17 cellular contexts compared by ENCODE assay signal in the genomic region with DNA sequence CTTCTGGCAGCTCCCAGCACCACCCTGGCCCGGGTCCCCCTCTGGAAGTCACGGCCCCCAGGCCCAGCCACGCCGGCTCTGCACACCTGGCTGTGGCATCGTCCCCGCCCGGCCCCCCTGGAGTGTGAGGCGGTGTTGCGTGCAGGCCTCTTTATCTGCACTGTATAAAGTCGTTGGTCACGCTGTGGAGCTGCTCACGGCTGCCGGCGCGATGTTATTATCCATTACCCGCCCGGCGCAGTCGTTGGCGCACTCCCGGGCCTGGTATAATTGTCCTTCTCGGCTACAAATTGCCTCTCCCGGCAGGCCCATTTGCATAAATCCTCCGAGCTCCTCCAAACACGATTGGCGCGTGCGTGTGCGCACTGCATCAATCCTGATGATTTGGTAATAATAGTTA. TPM values are rescaled to one million over a fixed set of nuclear protein-coding genes. Genes with fewer than 3 reads are reported as not detected.
DNase-seq lines count a peak whose midpoint lies in the region; ATAC-seq and TF ChIP-seq lines count a peak whose summit lies in the region.
"Had no signal": no experiment of that assay in that cellular context is flagged by ENCODE, and none has a peak within 500 bp of the region (broad histone marks: within the 10 kb centered on the region; RNA-seq: fewer than 3 reads in every experiment).

No MANE protein-coding gene starts in this region.

- H3K27me3 ChIP-seq in neural progenitor cell (no peaks in the 10 kb centered on the region), SK-N-SH (ENCODE audit: insufficient read depth) (no peaks in the 10 kb centered on the region)
- H3K27me3 ChIP-seq: pancreas, testis had no signal

- H3K9ac ChIP-seq in neural progenitor cell, result no peak overlapping the region
- H3K9ac ChIP-seq in SK-N-SH, result no peak overlapping the region

- DNase-seq in activated naive CD8-positive, alpha-beta T cell treated with anti-CD3 and anti-CD28 coated beads, Interleukin-2, amount 10 ng/mL, durations not matched to agents 7 days and 5 days, result no peak
- DNase-seq in activated naive CD8-positive, alpha-beta T cell treated with anti-CD3 and anti-CD28 coated beads for 36 hours, result no peak
- DNase-seq in NCI-H146 treated with DMSO at 0.1 percent for 48 hours (lab: John Stamatoyannopoulos, UW; ENCODE audit: unreplicated experiment), result peak; percentile 65
- DNase-seq in NCI-H748 treated with DMSO at 0.1 percent for 48 hours (lab: John Stamatoyannopoulos, UW), result peak; percentile 30
- DNase-seq in neural progenitor cell (ENCODE audit: low spot score), result no peak
- no peak for DNase-seq in SK-N-SH
- DNase-seq in activated effector memory CD4-positive, alpha-beta T cell treated with Interleukin-2 at 50 U/mL for 16 hours, result no peak
- DNase-seq: foreskin melanocyte, left ventricle myocardium inferior, mucosa of descending colon, NCI-H524 treated with DMSO at 0.1 percent for 48 hours, pancreas, SW 1271, testis had no signal

- H3K36me3 Mint-ChIP-seq in activated naive CD8-positive, alpha-beta T cell treated with anti-CD3 and anti-CD28 coated beads, Interleukin-2, amount 10 ng/mL, durations not matched to agents 7 days and 5 days, result no peaks in the 10 kb centered on the region
- no peaks in the 10 kb centered on the region for H3K36me3 Mint-ChIP-seq in activated naive CD8-positive, alpha-beta T cell treated with anti-CD3 and anti-CD28 coated beads for 36 hours
- peaks cover 8% of the 10 kb centered on the region for H3K36me3 Mint-ChIP-seq in neural progenitor cell

- TF ChIP-seq EP300 in SK-N-SH (IDR thresholded peaks at IDR 0.05; ENCODE audit: borderline replicate concordance in 1 of 2, low read depth in 1 of 2, low read length in 1 of 2), result no peak

- TF ChIP-seq RAD21 in SK-N-SH (IDR thresholded peaks at IDR 0.05; ENCODE audit: low read length), result no peak

- H3K9me3 ChIP-seq in neural progenitor cell (ENCODE audit: low read depth) (no peaks in the 10 kb centered on the region), SK-N-SH (no peaks in the 10 kb centered on the region)
- H3K9me3 ChIP-seq: left ventricle myocardium inferior, mucosa of descending colon, pancreas, testis had no signal

- CTCF ChIA-PET in SK-N-SH (lab: Yijun Ruan, JAX), result interaction anchor here (0.7 to 9.8 kb wide), 5 partner anchors 12 to 952 kb away, joined by 3 to 85 read pairs (median 4); no protein-coding TSS in a partner anchor

- peak overlapping the region; percentile 85 for H3K27ac Mint-ChIP-seq in activated naive CD8-positive, alpha-beta T cell treated with anti-CD3 and anti-CD28 coated beads, Interleukin-2, amount 10 ng/mL, durations not matched to agents 7 days and 5 days
- no peak overlapping the region for H3K27ac Mint-ChIP-seq in activated naive CD8-positive, alpha-beta T cell treated with anti-CD3 and anti-CD28 coated beads for 36 hours
- H3K27ac Mint-ChIP-seq in neural progenitor cell, result peak overlapping the region; percentile 67

- no peak overlapping the region for H3K4me2 ChIP-seq in neural progenitor cell
- no peak overlapping the region for H3K4me2 ChIP-seq in SK-N-SH

- WGBS in SK-N-SH (ENCODE audit: low lambda C conversion rate), result 93% methylated on average over 27 of the region's 29 CpGs

- H3K4me1 ChIP-seq in neural progenitor cell (peaks cover 11% of the 10 kb centered on the region), SK-N-SH (ENCODE audit: control insufficient read depth in 1 of 2, insufficient read depth in 2 of 2, low read depth in 1 of 2, low read length in 1 of 2) (peaks cover 0 to 12% of the 10 kb centered on the region in 2 experiments; a peak in 1 of 4 replicates)
- H3K4me1 ChIP-seq: pancreas, testis had no signal

- H2AFZ ChIP-seq in neural progenitor cell (replicated peaks) (no peak overlapping the region), SK-N-SH (ENCODE audit: low read depth) (no peak overlapping the region)

- H3K36me3 ChIP-seq in neural progenitor cell (no peaks in the 10 kb centered on the region), SK-N-SH (replicated peaks in 1 of 2; ENCODE audit: control insufficient read depth in 1 of 2, insufficient read depth in 2 of 2, low read length in 1 of 2) (no peaks in the 10 kb centered on the region)

- peaks cover 8% of the 10 kb centered on the region for H3K4me1 Mint-ChIP-seq in activated naive CD8-positive, alpha-beta T cell treated with anti-CD3 and anti-CD28 coated beads, Interleukin-2, amount 10 ng/mL, durations not matched to agents 7 days and 5 days
- H3K4me1 Mint-ChIP-seq in activated naive CD8-positive, alpha-beta T cell treated with anti-CD3 and anti-CD28 coated beads for 36 hours, result peaks cover 9% of the 10 kb centered on the region
- peaks cover 4% of the 10 kb centered on the region for H3K4me1 Mint-ChIP-seq in neural progenitor cell

- peak overlapping the region; percentile 64 for H3K4me3 Mint-ChIP-seq in activated naive CD8-positive, alpha-beta T cell treated with anti-CD3 and anti-CD28 coated beads, Interleukin-2, amount 10 ng/mL, durations not matched to agents 7 days and 5 days
- no peak overlapping the region for H3K4me3 Mint-ChIP-seq in activated naive CD8-positive, alpha-beta T cell treated with anti-CD3 and anti-CD28 coated beads for 36 hours
- H3K4me3 Mint-ChIP-seq in neural progenitor cell, result no peak overlapping the region

- H3F3A ChIP-seq in neural progenitor cell (ENCODE audit: low read depth) (no peaks in the 10 kb centered on the region), SK-N-SH (replicated peaks; ENCODE audit: insufficient read depth) (no peaks in the 10 kb centered on the region)

- H3K27ac ChIP-seq in neural progenitor cell (no peak overlapping the region), SK-N-SH (ENCODE audit: low read depth in 2 of 2, low read length in 1 of 2) (no peak overlapping the region)
- H3K27ac ChIP-seq: coronary artery, left ventricle myocardium inferior, pancreas, testis, VCaP had no signal

- POLR2A ChIA-PET in activated naive CD8-positive, alpha-beta T cell treated with anti-CD3 and anti-CD28 coated beads, Interleukin-2, amount 10 ng/mL, durations not matched to agents 7 days and 5 days (lab: Charles Lee), result no interaction called here
- POLR2A ChIA-PET in SK-N-SH (lab: Yijun Ruan, JAX), result interaction anchor here (0.6 kb wide), 1 partner anchor 32 kb away, joined by 4 read pairs; no protein-coding TSS in a partner anchor

- H3K79me2 ChIP-seq in neural progenitor cell (ENCODE audit: low read depth) (no peaks in the 10 kb centered on the region), SK-N-SH (ENCODE audit: insufficient read depth) (no peaks in the 10 kb centered on the region)

- H3K27me3 Mint-ChIP-seq in activated naive CD8-positive, alpha-beta T cell treated with anti-CD3 and anti-CD28 coated beads, Interleukin-2, amount 10 ng/mL, durations not matched to agents 7 days and 5 days, result no peaks in the 10 kb centered on the region
- no peaks in the 10 kb centered on the region for H3K27me3 Mint-ChIP-seq in activated naive CD8-positive, alpha-beta T cell treated with anti-CD3 and anti-CD28 coated beads for 36 hours
- H3K27me3 Mint-ChIP-seq in neural progenitor cell (ENCODE audit: insufficient read depth, low read depth), result peaks cover 8% of the 10 kb centered on the region

- no peaks in the 10 kb centered on the region for H3K9me3 Mint-ChIP-seq in activated naive CD8-positive, alpha-beta T cell treated with anti-CD3 and anti-CD28 coated beads, Interleukin-2, amount 10 ng/mL, durations not matched to agents 7 days and 5 days
- H3K9me3 Mint-ChIP-seq in activated naive CD8-positive, alpha-beta T cell treated with anti-CD3 and anti-CD28 coated beads for 36 hours, result no peaks in the 10 kb centered on the region
- peaks cover 3% of the 10 kb centered on the region for H3K9me3 Mint-ChIP-seq in neural progenitor cell

- no peak overlapping the region for H3K4me3 ChIP-seq in neural progenitor cell
- H3K4me3 ChIP-seq in SK-N-SH (ENCODE audit: low read depth in 2 of 2, low read length in 1 of 2), result no peak overlapping the region
- H3K4me3 ChIP-seq: coronary artery, left ventricle myocardium inferior, mucosa of descending colon, pancreas, testis had no signal

- no peak for ATAC-seq in activated naive CD8-positive, alpha-beta T cell treated with anti-CD3 and anti-CD28 coated beads, Interleukin-2, amount 10 ng/mL, durations not matched to agents 7 days and 5 days (ENCODE audit: low read depth)
- no peak for ATAC-seq in GM18909 (IDR thresholded peaks at IDR 0.05; ENCODE audit: poor library complexity, unreplicated experiment)
- ATAC-seq: mucosa of descending colon, pancreas had no signal

- H4K20me1 ChIP-seq in neural progenitor cell (ENCODE audit: low read depth) (no peaks in the 10 kb centered on the region), SK-N-SH (ENCODE audit: insufficient read depth) (no peaks in the 10 kb centered on the region)

- no peaks in the 10 kb centered on the region for H3K9me2 ChIP-seq in SK-N-SH

- TF ChIP-seq CTCF in neural progenitor cell (IDR thresholded peaks at IDR 0.05) (no peak), SK-N-SH (IDR thresholded peaks at IDR 0.05) (no peak)

TF ChIP-seq in SK-N-SH, 30 proteins besides CTCF, POLR2A, EP300 and RAD21 (continues in another document):
- TF ChIP-seq TAF1 (IDR thresholded peaks at IDR 0.05; ENCODE audit: borderline replicate concordance, low read depth, low read length) (no peak), TEAD4 (IDR thresholded peaks at IDR 0.05; ENCODE audit: borderline replicate concordance, insufficient read depth) (no peak), EZH2phosphoT487 (IDR thresholded peaks at IDR 0.05; ENCODE audit: borderline replicate concordance, low read depth) (no peak), GATA2 (CRISPR knock-in tag; IDR thresholded peaks at IDR 0.05) (no peak), GABPA (IDR thresholded peaks at IDR 0.05; ENCODE audit: low read depth) (no peak)

RNA-seq across cellular contexts. Expression of gene BAHCC1, which starts 57.8 kb away (rescaled TPM):
- 1 to 10 TPM in 1 of 2 experiments, under 1 TPM in 1; 0.86 to 1.0 TPM for total RNA-seq in activated naive CD8-positive, alpha-beta T cell treated with anti-CD3 and anti-CD28 coated beads, Interleukin-2, amount 10 ng/mL, durations not matched to agents 7 days and 5 days
- under 1 TPM; 0.08 to 0.25 TPM for total RNA-seq in activated naive CD8-positive, alpha-beta T cell treated with anti-CD3 and anti-CD28 coated beads for 36 hours
- total RNA-seq in neural progenitor cell (ENCODE audit: low replicate concordance), result 3.4 and 26.3 TPM in 2 replicates
- 3.6 and 6.4 TPM in 2 replicates for polyA plus RNA-seq in SK-N-SH (2012; rRNA removed)
- 1.4 and 4.3 TPM in 2 replicates for polyA plus RNA-seq in SK-N-SH (2012; cell fraction: cytosol; rRNA removed)
- 27.3 and 28.3 TPM in 2 replicates for polyA plus RNA-seq in SK-N-SH (2012; cell fraction: nucleus; rRNA removed)

RNA-seq across cellular contexts. Expression of gene ACTG1, which starts 59.5 kb away (rescaled TPM):
- total RNA-seq in activated naive CD8-positive, alpha-beta T cell treated with anti-CD3 and anti-CD28 coated beads, Interleukin-2, amount 10 ng/mL, durations not matched to agents 7 days and 5 days, result 1,000 to 10,000 TPM; 2,936 to 3,174 TPM
- total RNA-seq in activated naive CD8-positive, alpha-beta T cell treated with anti-CD3 and anti-CD28 coated beads for 36 hours, result 1,000 to 10,000 TPM; 4,989 to 4,998 TPM
- total RNA-seq in neural progenitor cell (ENCODE audit: low replicate concordance), result 1,228 and 2,405 TPM in 2 replicates
- polyA plus RNA-seq in SK-N-SH (2012; rRNA removed), result 3,367 and 7,871 TPM in 2 replicates
- 4,016 and 6,640 TPM in 2 replicates for polyA plus RNA-seq in SK-N-SH (2012; cell fraction: cytosol; rRNA removed)
- 7,589 and 12,425 TPM in 2 replicates for polyA plus RNA-seq in SK-N-SH (2012; cell fraction: nucleus; rRNA removed)

Comparison
In these comparisons a context has a peak if more than half of its experiments do, and no peak if none do; other contexts are left out.
1. DNase-seq: peak in NCI-H146 treated with DMSO at 0.1 percent for 48 hours (single experiment) and NCI-H748 treated with DMSO at 0.1 percent for 48 hours (single experiment); none in activated naive CD8-positive, alpha-beta T cell treated with anti-CD3 and anti-CD28 coated beads, Interleukin-2, amount 10 ng/mL, durations not matched to agents 7 days and 5 days (single experiment), activated naive CD8-positive, alpha-beta T cell treated with anti-CD3 and anti-CD28 coated beads for 36 hours (single experiment), neural progenitor cell (single experiment), SK-N-SH (single experiment) and activated effector memory CD4-positive, alpha-beta T cell treated with Interleukin-2 at 50 U/mL for 16 hours (single experiment).